Comparison of ENCODE assay signal across 10 cellular contexts in the genomic region with DNA sequence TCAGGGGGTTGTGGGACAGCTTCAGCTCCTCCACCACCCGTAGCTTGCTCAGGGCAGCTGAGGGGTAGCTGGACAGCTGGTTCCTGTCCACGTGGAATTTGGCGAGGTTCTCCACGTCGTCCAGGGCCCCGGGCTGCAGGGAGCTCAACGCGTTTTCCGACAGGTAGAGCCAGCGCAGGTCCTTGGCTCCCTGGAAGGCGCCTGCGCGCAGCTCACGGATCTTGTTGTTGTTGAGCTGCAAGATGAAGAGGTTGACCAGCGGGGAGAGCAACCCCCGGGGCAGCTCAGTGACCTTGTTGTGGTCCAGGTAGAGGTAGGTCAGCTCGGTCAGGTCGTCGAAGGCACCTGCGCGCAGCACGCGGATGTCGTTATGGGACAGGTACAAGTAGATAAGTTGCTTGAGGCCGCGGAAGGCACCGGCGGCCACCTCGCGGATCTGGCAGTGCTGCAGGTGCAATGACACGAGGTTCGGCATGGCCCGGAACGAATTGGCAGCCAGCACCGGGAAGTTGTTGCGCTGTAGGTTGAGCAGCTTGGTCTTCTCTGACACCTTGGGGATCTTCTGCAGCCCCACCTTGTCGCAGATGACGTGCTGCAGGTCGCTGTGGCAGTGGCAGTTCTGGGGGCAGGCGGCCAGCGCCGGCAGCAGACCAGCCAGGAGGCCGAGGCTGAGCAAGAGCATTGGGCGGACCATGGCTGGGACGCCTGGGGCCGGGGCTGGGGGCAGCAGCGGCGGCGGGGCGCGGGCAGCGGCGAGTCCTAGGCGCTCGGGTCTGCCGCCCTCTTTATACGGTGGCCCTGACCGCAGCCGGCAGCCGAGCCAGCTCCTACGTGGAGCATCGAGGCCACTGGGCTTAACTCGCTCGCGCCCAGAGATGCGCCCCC. TPM values are rescaled to one million over a fixed set of nuclear protein-coding genes. Genes with fewer than 3 reads are reported as not detected.
DNase-seq lines count a peak whose midpoint lies in the region; ATAC-seq, FAIRE-seq and TF ChIP-seq lines count a peak whose summit lies in the region.
"Had no signal": no experiment of that assay in that cellular context is flagged by ENCODE, and none has a peak within 500 bp of the region (broad histone marks: within the 10 kb centered on the region; RNA-seq: fewer than 3 reads in every experiment).

A gene with protein sequence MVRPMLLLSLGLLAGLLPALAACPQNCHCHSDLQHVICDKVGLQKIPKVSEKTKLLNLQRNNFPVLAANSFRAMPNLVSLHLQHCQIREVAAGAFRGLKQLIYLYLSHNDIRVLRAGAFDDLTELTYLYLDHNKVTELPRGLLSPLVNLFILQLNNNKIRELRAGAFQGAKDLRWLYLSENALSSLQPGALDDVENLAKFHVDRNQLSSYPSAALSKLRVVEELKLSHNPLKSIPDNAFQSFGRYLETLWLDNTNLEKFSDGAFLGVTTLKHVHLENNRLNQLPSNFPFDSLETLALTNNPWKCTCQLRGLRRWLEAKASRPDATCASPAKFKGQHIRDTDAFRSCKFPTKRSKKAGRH (minus strand): TSS at position 761 of the 885 bp plus-strand sequence. CDS start 67 bp downstream, at position 694.

- no peak for TF ChIP-seq RAD21 in K562 (CRISPR knock-in tag; conservative IDR thresholded peaks at IDR 0.05 in 1 of 2, IDR thresholded peaks at IDR 0.05 in 1 of 2)

- H3K4me2 ChIP-seq in K562 (ENCODE audit: insufficient read depth, low read length) (no peak within 1 kb of the TSS), skeletal muscle satellite cell (ENCODE audit: low read length) (peak within 1 kb of the TSS; percentile 73)

- CTCF ChIA-PET in K562 (lab: Yijun Ruan, JAX; ENCODE audit: low intra/inter-chr PET ratio): no interaction called here

- in situ Hi-C loops in GM13976 (cut with MboI; ENCODE audit: low sequenced_read_pairs, unreplicated experiment) (no loop called here), K562 (cut with MboI) (no loop called here)

- TF ChIP-seq POLR2A in K562 (conservative IDR thresholded peaks at IDR 0.05): no peak

- H3K4me1 ChIP-seq in K562 (replicated peaks in 1 of 2; ENCODE audit: control insufficient read depth in 2 of 2, insufficient read depth in 2 of 2, low read length in 2 of 2): peaks cover 0 to 25% of the 10 kb centered on the region in 2 experiments; a peak in 2 of 5 replicates
- peaks cover 11% of the 10 kb centered on the region for H3K4me1 ChIP-seq in skeletal muscle satellite cell (ENCODE audit: control insufficient read depth, insufficient read depth, low read length)

- H2AFZ ChIP-seq in K562 (ENCODE audit: low read depth, low read length): no peak within 1 kb of the TSS

- no peaks in the 10 kb centered on the region for H3K79me2 ChIP-seq in K562 (ENCODE audit: control insufficient read depth, insufficient read depth, low read length)

- FAIRE-seq in K562 (lab: Jason Lieb, UNC): no peak
- no peak for FAIRE-seq in RCC 7860 (lab: Jason Lieb, UNC)

- H3K9me3 ChIP-seq in K562 (replicated peaks; ENCODE audit: control insufficient read depth, insufficient read depth, low read depth, low read length) (no peaks in the 10 kb centered on the region), skeletal muscle satellite cell (replicated peaks; ENCODE audit: low read length) (no peaks in the 10 kb centered on the region)

- no peak for TF ChIP-seq EP300 in K562 (IDR thresholded peaks at IDR 0.05; ENCODE audit: low read length)

- POLR2A ChIA-PET in K562 (lab: Yijun Ruan, JAX): interaction anchor here (0.5 to 0.7 kb wide), 2 partner anchors 17 to 195 kb away, joined by 3 read pairs; no protein-coding TSS in a partner anchor

- no TSS peak for BruUV-seq in K562 (replicated peaks; lab: Mats Ljungman, UMichigan)

- ATAC-seq in K562: peak; percentile 57
- no peak for ATAC-seq in HG02571 (IDR thresholded peaks at IDR 0.05; ENCODE audit: unreplicated experiment)
- ATAC-seq in GM18520 (IDR thresholded peaks at IDR 0.05; ENCODE audit: unreplicated experiment): no peak

- TF ChIP-seq CTCF in GM13976 (IDR thresholded peaks at IDR 0.05; ENCODE audit: borderline replicate concordance, control extremely low read depth, extremely low read depth, insufficient read depth, missing control alignments): no peak
- TF ChIP-seq CTCF in K562 (IDR thresholded peaks at IDR 0.05 in 2 of 3, conservative IDR thresholded peaks at IDR 0.05 in 1 of 3; ENCODE audit: insufficient read depth in 2 of 3, low read depth in 1 of 3, low read length in 3 of 3): no peak

- DNase-seq in GM13976 (ENCODE audit: low spot score): peak; percentile 57
- peak in 3 of 4 experiments; percentile 39 to 68 (median 63) for DNase-seq in K562 (ENCODE audit: extremely low read depth in 1 of 4, low spot score in 3 of 4)
- peak; percentile 11 for DNase-seq in iris pigment epithelial cell (ENCODE audit: low read depth)
- DNase-seq in NCI-H510A (lab: John Stamatoyannopoulos, UW): no peak
- DNase-seq in RCC 7860 (ENCODE audit: low spot score): no peak
- DNase-seq: NCI-H1436 treated with DMSO at 0.1 percent for 48 hours had no signal

- WGBS in K562 (ENCODE audit: insufficient coverage, low coverage, missing lambda C conversion rate): 44% methylated on average over 45 of the region's 66 CpGs

- peak within 1 kb of the TSS in 1 of 2 experiments; percentile 13; a peak in 1 of 4 replicates for H3K9ac ChIP-seq in K562 (ENCODE audit: insufficient read depth in 1 of 2, low read depth in 2 of 2, low read length in 2 of 2)
- H3K9ac ChIP-seq in skeletal muscle satellite cell (ENCODE audit: low read depth, low read length): no peak within 1 kb of the TSS

- H3K36me3 ChIP-seq in K562 (ENCODE audit: control insufficient read depth, insufficient read depth, low read length) (no peaks in the 10 kb centered on the region), skeletal muscle satellite cell (ENCODE audit: insufficient read depth, low read length) (no peaks in the 10 kb centered on the region)

- H3K27ac ChIP-seq in K562 (ENCODE audit: extremely low read depth, low read depth, low read length): no peak within 1 kb of the TSS

- no peaks in the 10 kb centered on the region for H3K9me1 ChIP-seq in K562 (ENCODE audit: control insufficient read depth, insufficient read depth, low read length)

- H3K4me3 ChIP-seq in K562 (no peak within 1 kb of the TSS), skeletal muscle satellite cell (ENCODE audit: low read length) (peak within 1 kb of the TSS; percentile 17)

- H3K27me3 ChIP-seq in K562 (ENCODE audit: control insufficient read depth in 2 of 2, insufficient read depth in 2 of 2, low read length in 2 of 2) (peaks cover 22 to 78% of the 10 kb centered on the region in 2 experiments; a peak in 4 of 5 replicates), skeletal muscle satellite cell (ENCODE audit: control insufficient read depth, insufficient read depth, low read length) (peaks cover 41% of the 10 kb centered on the region)

- intact Hi-C loops in K562 (cut with micrococcal nuclease): no loop called here

- peaks cover 12% of the 10 kb centered on the region for H4K20me1 ChIP-seq in K562 (replicated peaks; ENCODE audit: control insufficient read depth, insufficient read depth, low read length)

TF ChIP-seq in K562, 482 proteins besides CTCF, POLR2A, EP300 and RAD21:
- TF ChIP-seq ZNF124 (CRISPR knock-in tag; IDR thresholded peaks at IDR 0.05): 0 out of 2 replicates have a peak, but pooled peaks have one; percentile 37
- no peak for TF ChIP-seq NR1H2 (CRISPR knock-in tag; IDR thresholded peaks at IDR 0.05)
- TF ChIP-seq ZNF644 (tag; IDR thresholded peaks at IDR 0.05; ENCODE audit: low read depth): no peak
- no peak for TF ChIP-seq NEUROD1 (IDR thresholded peaks at IDR 0.05; ENCODE audit: borderline replicate concordance, low read depth, low read length, partially characterized antibody)
- no peak for TF ChIP-seq YBX1 (IDR thresholded peaks at IDR 0.05)
- TF ChIP-seq, protein P1, sequence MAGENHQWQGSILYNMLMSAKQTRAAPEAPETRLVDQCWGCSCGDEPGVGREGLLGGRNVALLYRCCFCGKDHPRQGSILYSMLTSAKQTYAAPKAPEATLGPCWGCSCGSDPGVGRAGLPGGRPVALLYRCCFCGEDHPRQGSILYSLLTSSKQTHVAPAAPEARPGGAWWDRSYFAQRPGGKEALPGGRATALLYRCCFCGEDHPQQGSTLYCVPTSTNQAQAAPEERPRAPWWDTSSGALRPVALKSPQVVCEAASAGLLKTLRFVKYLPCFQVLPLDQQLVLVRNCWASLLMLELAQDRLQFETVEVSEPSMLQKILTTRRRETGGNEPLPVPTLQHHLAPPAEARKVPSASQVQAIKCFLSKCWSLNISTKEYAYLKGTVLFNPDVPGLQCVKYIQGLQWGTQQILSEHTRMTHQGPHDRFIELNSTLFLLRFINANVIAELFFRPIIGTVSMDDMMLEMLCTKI (IDR thresholded peaks at IDR 0.05; ENCODE audit: partially characterized antibody): no peak

RNA-seq across cellular contexts. Expression of the gene that starts here (rescaled TPM):
- not detected in 2 replicates for total RNA-seq in K562 (2011; cell fraction: chromatin; rRNA removed; ENCODE audit: low replicate concordance)
- not detected in 2 replicates for total RNA-seq in K562 (2011; cell fraction: nucleolus; rRNA removed)
- not detected in 2 replicates for total RNA-seq in K562 (2011; cell fraction: nucleoplasm; rRNA removed)
- not detected in 2 replicates for total RNA-seq in K562 (2014; rRNA removed)
- total RNA-seq in K562 (2014; rRNA removed; fragmentation: Illumina TruSeq; extraction: Trizol): not detected in 2 replicates
- not detected in 2 replicates for total RNA-seq in K562 (2015; rRNA removed; fragmentation: Illumina TruSeq; extraction: Trizol)
- not detected in 2 replicates for total RNA-seq in K562 (2021)
- polyA plus RNA-seq in K562 (2011; rRNA removed): not detected in 2 replicates
- polyA plus RNA-seq in K562 (2011; cell fraction: cytosol; rRNA removed): not detected in 2 replicates
- not detected in 2 replicates for polyA plus RNA-seq in K562 (2011; cell fraction: nucleus; rRNA removed)
- polyA plus RNA-seq in K562 (2012): 0.12 and 0.15 TPM in 2 replicates
- polyA plus RNA-seq in K562 (2014; fragmentation: Illumina TruSeq; extraction: Trizol): not detected in 2 replicates
- polyA plus RNA-seq in K562 (2014; fragmentation: Nextera tagmentation; extraction: Ambion mirVana): not detected
- polyA plus RNA-seq in K562 (2014; rRNA removed): not detected in 2 replicates
- polyA minus RNA-seq in K562 (2011; rRNA and poly(A)+ RNA removed): not detected in 2 replicates
- polyA minus RNA-seq in K562 (2011; cell fraction: cytosol; rRNA and poly(A)+ RNA removed): not detected in 2 replicates
- not detected in 2 replicates for polyA minus RNA-seq in K562 (2011; cell fraction: nucleus; rRNA and poly(A)+ RNA removed)
- total RNA-seq in skeletal muscle satellite cell (2012; rRNA removed): not detected in 2 replicates
- total RNA-seq: epithelial cell of proximal tubule had no signal

Comparison
In these comparisons a context has a peak if more than half of its experiments do, and no peak if none do; other contexts are left out.
1. Peak in DNase-seq and ATAC-seq in K562; RNA of the gene not detected or under 1 TPM.
2. DNase-seq: peak in GM13976 (single experiment) and iris pigment epithelial cell (single experiment); none in NCI-H510A (single experiment) and RCC 7860 (single experiment).